6 cellular contexts compared by ENCODE assay signal in the genomic region with DNA sequence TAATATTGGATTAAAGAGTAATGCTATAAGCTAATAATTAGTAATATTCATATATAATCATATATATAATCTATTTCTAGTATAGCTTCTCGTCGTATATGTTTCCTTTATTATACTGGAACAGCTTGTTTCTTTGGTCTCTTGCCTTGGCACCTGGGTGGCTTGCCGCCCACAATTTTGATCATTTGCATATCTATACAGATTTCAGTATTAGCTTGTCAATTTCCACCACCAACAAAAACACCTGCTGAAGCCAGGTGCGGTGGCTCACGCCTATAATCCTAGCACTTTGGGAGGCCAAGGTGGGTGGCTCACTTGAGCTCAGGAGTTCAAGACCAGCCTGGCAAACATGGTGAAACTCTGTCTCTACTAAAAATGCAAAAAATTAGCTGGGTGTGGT. TPM values are rescaled to one million over a fixed set of nuclear protein-coding genes. Genes with fewer than 3 reads are reported as not detected.
A peak's percentile ranks its signal among the peaks of the same experiment; 100 is the strongest.
DNase-seq lines count a peak whose midpoint lies in the region; ATAC-seq and TF ChIP-seq lines count a peak whose summit lies in the region.
"Not testable (repeated sequence)": the region's sequence is repeated elsewhere in the genome, so short reads cannot be mapped to it uniquely, and the experiment has no call there.

No MANE protein-coding gene starts in this region.

- DNase-seq in memory B cell (ENCODE audit: low spot score in 2 of 2): not testable (repeated sequence)

- H3K9me3 ChIP-seq in DOHH2 (ENCODE audit: control insufficient read depth, insufficient read depth, low read length): peaks cover 17% of the 10 kb centered on the region; the same call in 1 of the 2 replicates
- H3K9me3 ChIP-seq in OCI-LY1 (ENCODE audit: low read length); SU-DHL-6 (ENCODE audit: insufficient read depth, low read length): not testable (repeated sequence)

- H3K27me3 Mint-ChIP-seq in IgD-negative memory B cell; memory B cell; stimulated activated memory B cell treated with anti-CD40 and anti-IgM and Interleukin-4, amounts not matched to agents 10 μg/mL and 1 μg/mL and 100 μg/mL, for 72 hours: not testable (repeated sequence)

- peak; percentile 74 for ATAC-seq in memory B cell (ENCODE audit: low read depth)
- peak; percentile 61 for ATAC-seq in stimulated activated memory B cell treated with anti-CD40 and anti-IgM and Interleukin-4, amounts not matched to agents 10 μg/mL and 1 μg/mL and 100 μg/mL, for 72 hours

- H3K4me1 ChIP-seq in DOHH2 (ENCODE audit: control insufficient read depth, low read length): peaks cover 97% of the 10 kb centered on the region
- peaks cover 37% of the 10 kb centered on the region for H3K4me1 ChIP-seq in OCI-LY1 (ENCODE audit: insufficient read depth, low read length, severe bottlenecking)

- peaks cover 65% of the 10 kb centered on the region for H3F3A ChIP-seq in DOHH2 (ENCODE audit: control insufficient read depth, insufficient read depth)
- H3F3A ChIP-seq in OCI-LY1 (ENCODE audit: insufficient read depth, low read length): not testable (repeated sequence)
- H3F3A ChIP-seq in SU-DHL-6 (ENCODE audit: insufficient read depth): peaks cover 72% of the 10 kb centered on the region

- H3K36me3 ChIP-seq in DOHH2 (ENCODE audit: control insufficient read depth, low read length): peaks cover 27% of the 10 kb centered on the region
- H3K36me3 ChIP-seq in OCI-LY1 (ENCODE audit: insufficient read depth, low read length); SU-DHL-6 (ENCODE audit: low read length): not testable (repeated sequence)

- peak overlapping the region; percentile 90 for H3K4me2 ChIP-seq in DOHH2 (ENCODE audit: low read length)
- H3K4me2 ChIP-seq in OCI-LY1 (ENCODE audit: low read length): peak overlapping the region; percentile 46
- H3K4me2 ChIP-seq in SU-DHL-6 (ENCODE audit: low read depth, low read length, poor library complexity, severe bottlenecking): peak overlapping the region; percentile 91

- not testable (repeated sequence) for H3K9me3 Mint-ChIP-seq in IgD-negative memory B cell; memory B cell; stimulated activated memory B cell treated with anti-CD40 and anti-IgM and Interleukin-4, amounts not matched to agents 10 μg/mL and 1 μg/mL and 100 μg/mL, for 72 hours

- H2AFZ ChIP-seq in OCI-LY1 (ENCODE audit: low read length); SU-DHL-6 (ENCODE audit: low read depth, low read length, severe bottlenecking): not testable (repeated sequence)

- not testable (repeated sequence) for H3K27me3 ChIP-seq in DOHH2 (ENCODE audit: control insufficient read depth, low read length); OCI-LY1 (ENCODE audit: insufficient read depth, low read length); SU-DHL-6 (ENCODE audit: low read length)

- H3K4me3 Mint-ChIP-seq in IgD-negative memory B cell: peak overlapping the region in 3 of 4 donors; percentile 30 to 87 (median 85)
- not testable (repeated sequence) for H3K4me3 Mint-ChIP-seq in memory B cell; stimulated activated memory B cell treated with anti-CD40 and anti-IgM and Interleukin-4, amounts not matched to agents 10 μg/mL and 1 μg/mL and 100 μg/mL, for 72 hours

- H3K9ac ChIP-seq in OCI-LY1 (ENCODE audit: low read length): not testable (repeated sequence)
- peak overlapping the region; percentile 48 for H3K9ac ChIP-seq in SU-DHL-6 (ENCODE audit: low read length)

- H3K4me1 Mint-ChIP-seq in IgD-negative memory B cell (peaks cover 19 to 21% (median 19%) of the 10 kb centered on the region in 3 donors), memory B cell (peaks cover 18% of the 10 kb centered on the region)
- H3K4me1 Mint-ChIP-seq in stimulated activated memory B cell treated with anti-CD40 and anti-IgM and Interleukin-4, amounts not matched to agents 10 μg/mL and 1 μg/mL and 100 μg/mL, for 72 hours: peaks cover 18% of the 10 kb centered on the region

- H3K27ac Mint-ChIP-seq in IgD-negative memory B cell (peak overlapping the region; percentile 76 to 95 (median 88)), memory B cell (peak overlapping the region; percentile 64)
- H3K27ac Mint-ChIP-seq in stimulated activated memory B cell treated with anti-CD40 and anti-IgM and Interleukin-4, amounts not matched to agents 10 μg/mL and 1 μg/mL and 100 μg/mL, for 72 hours: peak overlapping the region; percentile 73

- not testable (repeated sequence) for H4K20me1 ChIP-seq in DOHH2 (ENCODE audit: control insufficient read depth, insufficient read depth, low read depth, low read length); OCI-LY1 (ENCODE audit: insufficient read depth, low read length); SU-DHL-6 (ENCODE audit: low read depth, low read length)

- TF ChIP-seq CTCF in DOHH2 (IDR thresholded peaks at IDR 0.05; ENCODE audit: low read depth, low read length, poor library complexity, severe bottlenecking); OCI-LY1 (IDR thresholded peaks at IDR 0.05; ENCODE audit: low read length); SU-DHL-6 (IDR thresholded peaks at IDR 0.05; ENCODE audit: insufficient read depth, low read length, poor library complexity, severe bottlenecking): not testable (repeated sequence)

- H3K4me3 ChIP-seq in DOHH2 (ENCODE audit: low read length) (peak overlapping the region; percentile 70), OCI-LY1 (ENCODE audit: low read depth, low read length, poor library complexity, severe bottlenecking) (peak overlapping the region; percentile 28), SU-DHL-6 (ENCODE audit: insufficient read depth, low read length, poor library complexity, severe bottlenecking) (peak overlapping the region; percentile 39)

- H3K27ac ChIP-seq in DOHH2 (ENCODE audit: low read depth, low read length) (peak overlapping the region; percentile 98), OCI-LY1 (ENCODE audit: low read depth, low read length, poor library complexity, severe bottlenecking) (peak overlapping the region; percentile 94), SU-DHL-6 (ENCODE audit: low read depth, low read length) (peak overlapping the region; percentile 99)

- H3K36me3 Mint-ChIP-seq in IgD-negative memory B cell; memory B cell; stimulated activated memory B cell treated with anti-CD40 and anti-IgM and Interleukin-4, amounts not matched to agents 10 μg/mL and 1 μg/mL and 100 μg/mL, for 72 hours: not testable (repeated sequence)

- H3K9me2 ChIP-seq in DOHH2 (replicated peaks; ENCODE audit: control insufficient read depth, low read length); OCI-LY1 (ENCODE audit: low read depth, low read length); SU-DHL-6 (replicated peaks; ENCODE audit: insufficient read depth, low read length): not testable (repeated sequence)

- H3K79me2 ChIP-seq in DOHH2 (ENCODE audit: control insufficient read depth, low read length): peaks cover 53% of the 10 kb centered on the region
- H3K79me2 ChIP-seq in OCI-LY1 (ENCODE audit: insufficient read depth, low read length): not testable (repeated sequence)
- H3K79me2 ChIP-seq in SU-DHL-6 (ENCODE audit: insufficient read depth, low read length): peaks cover 30% of the 10 kb centered on the region

RNA-seq across cellular contexts. Expression of gene DENND6B, which starts 7.6 kb away (rescaled TPM):
- polyA plus RNA-seq in IgD-negative memory B cell: 1.2 TPM

RNA-seq across cellular contexts. Expression of gene PPP6R2, which starts 8.7 kb away (rescaled TPM):
- polyA plus RNA-seq in IgD-negative memory B cell: 27.0 TPM

RNA-seq across cellular contexts. Expression of gene PLXNB2, which starts 27.0 kb away (rescaled TPM):
- polyA plus RNA-seq in IgD-negative memory B cell: 2.7 TPM
